In the genomic region with DNA sequence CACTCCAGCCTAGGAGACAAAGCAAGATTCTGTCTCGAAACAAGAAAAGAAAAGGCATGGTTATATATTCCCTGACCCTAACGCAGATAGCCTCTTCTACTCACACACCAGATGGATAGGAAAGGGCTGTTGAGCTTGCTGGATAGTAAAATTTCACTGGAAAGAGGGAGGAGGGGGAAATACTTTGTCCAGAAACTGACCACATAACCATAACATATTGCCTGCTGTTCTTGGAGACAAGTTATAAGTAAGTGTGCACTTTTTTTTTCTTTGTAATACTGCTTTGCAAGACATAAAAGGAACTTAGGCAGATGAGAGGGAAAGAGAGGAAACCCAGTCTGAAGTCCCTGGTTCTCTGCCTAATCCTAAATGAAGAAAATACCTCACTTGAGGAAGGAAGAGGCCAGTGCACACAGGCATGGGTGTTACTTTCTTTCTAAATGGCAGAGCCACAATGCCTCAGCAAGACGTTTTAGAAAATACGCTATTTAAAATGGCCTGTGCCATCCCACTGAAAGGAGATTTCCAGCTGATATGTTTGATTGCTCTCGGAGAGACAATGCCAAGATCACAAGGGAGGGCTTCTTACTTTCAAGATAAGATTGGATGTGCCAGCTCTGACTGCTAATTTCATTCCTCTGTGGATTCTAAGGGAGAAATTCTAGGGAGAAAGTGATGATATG, we compare ENCODE assay signal across 16 cellular contexts.
"Had no signal": no experiment of that assay in that cellular context is flagged by ENCODE, and none has a peak within 500 bp of the region (broad histone marks: within the 10 kb centered on the region; RNA-seq: fewer than 3 reads in every experiment).

No MANE protein-coding gene starts in this region.

- H3K27me3 Mint-ChIP-seq: activated naive CD8-positive, alpha-beta T cell; stimulated activated naive B cell treated with anti-CD40 and anti-IgM and Interleukin-4, amounts not matched to agents 10 μg/mL and 1 μg/mL and 100 μg/mL, for 72 hours had no signal

- H3K4me1 ChIP-seq: colonic mucosa, spleen, tibial nerve had no signal

- H3K27ac ChIP-seq: cardiac muscle cell, colonic mucosa, spleen, tibial nerve had no signal

- H3K9me3 Mint-ChIP-seq: activated T-cell treated with anti-CD3 and anti-CD28 coated beads, Interleukin-2, amount 50 U/mL, for 4 hours; natural killer cell had no signal

- DNase-seq: activated effector memory CD4-positive, alpha-beta T cell treated with anti-CD3 and anti-CD28 coated beads, Interleukin-2, amount 50 U/mL, for 16 hours; activated T-cell treated with anti-CD3 and anti-CD28 coated beads, Interleukin-2, amount 50 U/mL, for 4 hours; colonic mucosa; foreskin fibroblast; mucosa of descending colon; natural killer cell; occipital lobe; spleen; stimulated activated CD4-positive, alpha-beta T cell treated with anti-CD3 and anti-CD28 coated beads, Interleukin-2, amount 100 ng/mL, for 24 hours; stimulated activated naive B cell treated with anti-CD40 and anti-IgM and Interleukin-4, amounts not matched to agents 10 μg/mL and 1 μg/mL and 100 μg/mL, for 72 hours; T-helper 17 cell had no signal

- H3K4me3 Mint-ChIP-seq: activated naive CD8-positive, alpha-beta T cell; activated T-cell treated with anti-CD3 and anti-CD28 coated beads, Interleukin-2, amount 50 U/mL, for 4 hours; natural killer cell; stimulated activated naive B cell treated with anti-CD40 and anti-IgM and Interleukin-4, amounts not matched to agents 10 μg/mL and 1 μg/mL and 100 μg/mL, for 72 hours; T-helper 17 cell had no signal

- H3K27me3 ChIP-seq: cardiac muscle cell, colonic mucosa, spleen, tibial nerve had no signal

- ATAC-seq: activated CD4-positive, CD25-positive, alpha-beta regulatory T cell treated with anti-CD3 and anti-CD28 coated beads, Interleukin-2, amount 50 U/mL, for 24 hours; activated T-cell treated with anti-CD3 and anti-CD28 coated beads, Interleukin-2, amount 50 U/mL, for 4 hours; mucosa of descending colon; natural killer cell; sciatic nerve; stimulated activated naive B cell treated with anti-CD40 and anti-IgM and Interleukin-4, amounts not matched to agents 10 μg/mL and 1 μg/mL and 100 μg/mL, for 72 hours; T-helper 17 cell had no signal

- H3K36me3 Mint-ChIP-seq: activated naive CD8-positive, alpha-beta T cell; natural killer cell; stimulated activated naive B cell treated with anti-CD40 and anti-IgM and Interleukin-4, amounts not matched to agents 10 μg/mL and 1 μg/mL and 100 μg/mL, for 72 hours had no signal

- H3K4me3 ChIP-seq: cardiac muscle cell, colonic mucosa, mucosa of descending colon, spleen, tibial nerve had no signal

- H3K4me1 Mint-ChIP-seq: natural killer cell; stimulated activated naive B cell treated with anti-CD40 and anti-IgM and Interleukin-4, amounts not matched to agents 10 μg/mL and 1 μg/mL and 100 μg/mL, for 72 hours; T-helper 17 cell had no signal

- H3K9me3 ChIP-seq: colonic mucosa, mucosa of descending colon, tibial nerve had no signal

- H3K36me3 ChIP-seq: colonic mucosa had no signal

- H3K27ac Mint-ChIP-seq: activated naive CD8-positive, alpha-beta T cell; natural killer cell; stimulated activated naive B cell treated with anti-CD40 and anti-IgM and Interleukin-4, amounts not matched to agents 10 μg/mL and 1 μg/mL and 100 μg/mL, for 72 hours; T-helper 17 cell had no signal
